ENCODE assay signal across 8 cellular contexts in the genomic region with DNA sequence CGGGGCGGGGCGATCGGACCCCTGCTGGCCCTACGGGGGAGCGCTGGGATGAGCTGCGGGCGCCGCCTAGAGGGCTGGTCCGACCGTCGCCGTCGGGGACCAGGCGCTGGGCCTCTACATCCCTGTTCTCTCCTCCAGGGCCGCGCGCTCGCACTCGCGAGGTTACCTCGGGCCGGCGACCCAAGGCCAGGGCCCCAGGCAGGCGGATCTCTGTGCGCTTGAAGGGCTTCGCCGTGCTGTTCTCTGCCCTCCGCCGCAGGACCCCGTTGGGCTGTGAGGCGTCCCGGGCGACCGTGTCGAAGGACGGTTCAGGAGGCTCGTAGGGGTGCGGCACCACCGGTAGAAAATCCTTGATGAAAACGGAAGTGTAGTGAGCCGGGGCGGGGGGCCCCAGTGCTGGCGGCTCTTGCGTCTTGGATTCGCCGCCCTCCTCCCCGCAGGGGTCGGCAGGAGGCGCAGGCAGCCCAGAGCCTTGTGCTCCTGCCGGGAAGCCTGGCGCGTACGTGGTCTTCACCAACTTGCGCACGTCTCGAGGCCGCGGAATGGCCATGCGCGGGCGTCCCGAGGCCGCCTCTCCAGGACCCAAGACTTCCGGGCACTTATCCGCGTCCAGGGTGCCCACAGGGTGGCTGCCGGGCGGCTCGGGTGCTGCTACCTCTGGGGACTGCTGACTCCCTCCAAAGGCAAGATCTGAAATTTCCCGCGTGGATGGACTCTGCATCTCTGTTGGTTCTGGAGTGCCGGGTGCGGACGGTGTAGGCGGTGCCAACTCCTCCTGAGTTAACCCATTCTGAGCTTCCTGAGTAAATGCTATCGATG. TPM values are rescaled to one million over a fixed set of nuclear protein-coding genes. Genes with fewer than 3 reads are reported as not detected.
DNase-seq lines count a peak whose midpoint lies in the region; ATAC-seq and TF ChIP-seq lines count a peak whose summit lies in the region.

No MANE protein-coding gene starts in this region.

- intact Hi-C loops in Caco-2 (cut with micrococcal nuclease; ENCODE audit: unreplicated experiment) = loop anchor here (1.0 kb wide), 2 partner anchors 10 to 51 kb away; no protein-coding TSS in a partner anchor

- H3K27ac Mint-ChIP-seq in Caco-2 (ENCODE audit: unreplicated experiment) = peak overlapping the region; percentile 79

- DNase-seq in Caco-2 (peak; percentile 85 to 89), SW 1271 (lab: John Stamatoyannopoulos, UW) (peak; percentile 37 to 83), adipocyte (ENCODE audit: low read depth) (peak; percentile 34), KG1 (lab: John Stamatoyannopoulos, UW) (no peak)
- peak; percentile 88 for DNase-seq in stimulated activated CD4-positive, alpha-beta T cell treated with anti-CD3 and anti-CD28 coated beads, Interleukin-1b, Interleukin-23, amount 100 ng/mL, for 48 hours

- H3K9me3 Mint-ChIP-seq in Caco-2 (ENCODE audit: unreplicated experiment) = no peaks in the 10 kb centered on the region

- H3K27me3 Mint-ChIP-seq in Caco-2 (ENCODE audit: insufficient read depth, unreplicated experiment) = no peaks in the 10 kb centered on the region

- TSS peak; percentile 63 for BruUV-seq in Caco-2 (replicated peaks; lab: Mats Ljungman, UMichigan)

- ATAC-seq in GM19395 (IDR thresholded peaks at IDR 0.05; ENCODE audit: unreplicated experiment) = peak; percentile 48
- peak; percentile 29 for ATAC-seq in HG03565 (IDR thresholded peaks at IDR 0.05; ENCODE audit: unreplicated experiment)

- H3K9ac ChIP-seq in adipocyte (ENCODE audit: low read length) = peak overlapping the region; percentile 46
- peak overlapping the region; percentile 70 for H3K9ac ChIP-seq in iPS-15b (ENCODE audit: low read depth, low read length)

- H3K4me3 ChIP-seq in Caco-2 (ENCODE audit: low read depth, low read length) = peak overlapping the region; percentile 86
- peak overlapping the region; percentile 71 for H3K4me3 ChIP-seq in adipocyte (ENCODE audit: low read length)
- H3K4me3 ChIP-seq in iPS-15b (ENCODE audit: low read depth, low read length) = peak overlapping the region; percentile 72

- CTCF ChIA-PET in Caco-2 (lab: Charles Lee) = interaction anchor here (0.6 to 1.2 kb wide), 5 partner anchors 11 to 263 kb away, joined by 3 to 8 read pairs (median 5); a partner anchor contains a TSS

- H3K36me3 ChIP-seq in Caco-2 (ENCODE audit: control insufficient read depth, insufficient read depth, low read length) = no peaks in the 10 kb centered on the region; the same call in 1 of the 2 replicates
- H3K36me3 ChIP-seq in adipocyte (ENCODE audit: control insufficient read depth, insufficient read depth, low read length, severe bottlenecking) = no peaks in the 10 kb centered on the region
- no peaks in the 10 kb centered on the region for H3K36me3 ChIP-seq in iPS-15b (ENCODE audit: control insufficient read depth, insufficient read depth, low read length)

- H3K27me3 ChIP-seq in Caco-2 (replicated peaks; ENCODE audit: control insufficient read depth, insufficient read depth, low read length) (no peaks in the 10 kb centered on the region), adipocyte (replicated peaks; ENCODE audit: control insufficient read depth, insufficient read depth, low read length) (peaks cover 12% of the 10 kb centered on the region), iPS-15b (ENCODE audit: control insufficient read depth, insufficient read depth, low read length) (peaks cover 24% of the 10 kb centered on the region)

- peak; percentile 85 to 94 for TF ChIP-seq CTCF in Caco-2 (IDR thresholded peaks at IDR 0.05; ENCODE audit: insufficient read depth in 1 of 2, low read depth in 1 of 2, low read length in 1 of 2, severe bottlenecking in 1 of 2, unreplicated experiment in 1 of 2)

- H3K4me1 ChIP-seq in Caco-2 (peaks cover 22% of the 10 kb centered on the region), adipocyte (ENCODE audit: control insufficient read depth, insufficient read depth, low read length) (peaks cover 10% of the 10 kb centered on the region), iPS-15b (ENCODE audit: control insufficient read depth, insufficient read depth, low read length) (peaks cover 12% of the 10 kb centered on the region)

- H3K9me3 ChIP-seq in Caco-2 (no peaks in the 10 kb centered on the region), adipocyte (ENCODE audit: control insufficient read depth, low read length) (no peaks in the 10 kb centered on the region), iPS-15b (ENCODE audit: control insufficient read depth, insufficient read depth, low read length) (no peaks in the 10 kb centered on the region)

- H3K36me3 Mint-ChIP-seq in Caco-2 (ENCODE audit: insufficient read depth, unreplicated experiment) = peaks cover 14% of the 10 kb centered on the region

- H3K4me1 Mint-ChIP-seq in Caco-2 (ENCODE audit: low read depth, unreplicated experiment) = peaks cover 9% of the 10 kb centered on the region

- peak overlapping the region; percentile 82 for H3K4me3 Mint-ChIP-seq in Caco-2 (ENCODE audit: unreplicated experiment)

- POLR2A ChIA-PET in Caco-2 (lab: Charles Lee) = interaction anchor here (0.6 to 1.0 kb wide), 2 partner anchors 11 to 51 kb away, joined by 4 read pairs; a partner anchor contains a TSS

RNA-seq across cellular contexts. Expression of a gene that starts 2.0 kb away (rescaled TPM):
- total RNA-seq in Caco-2 (2022) = 2.7 and 2.9 TPM in 2 replicates

RNA-seq across cellular contexts. Expression of a gene that starts 3.2 kb away (rescaled TPM):
- total RNA-seq in Caco-2 (2022) = not detected in 2 replicates

RNA-seq across cellular contexts. Expression of a gene that starts 9.8 kb away (rescaled TPM):
- total RNA-seq in Caco-2 (2022) = 20.4 and 24.0 TPM in 2 replicates

RNA-seq across cellular contexts. Expression of a gene that starts 11.0 kb away (rescaled TPM):
- 10.1 and 10.2 TPM in 2 replicates for total RNA-seq in Caco-2 (2022)

RNA-seq across cellular contexts. Expression of a gene that starts 46.4 kb away (rescaled TPM):
- 12.5 and 14.1 TPM in 2 replicates for total RNA-seq in Caco-2 (2022)
